Comparison of ENCODE assay signal across 1 cellular context in the genomic region with DNA sequence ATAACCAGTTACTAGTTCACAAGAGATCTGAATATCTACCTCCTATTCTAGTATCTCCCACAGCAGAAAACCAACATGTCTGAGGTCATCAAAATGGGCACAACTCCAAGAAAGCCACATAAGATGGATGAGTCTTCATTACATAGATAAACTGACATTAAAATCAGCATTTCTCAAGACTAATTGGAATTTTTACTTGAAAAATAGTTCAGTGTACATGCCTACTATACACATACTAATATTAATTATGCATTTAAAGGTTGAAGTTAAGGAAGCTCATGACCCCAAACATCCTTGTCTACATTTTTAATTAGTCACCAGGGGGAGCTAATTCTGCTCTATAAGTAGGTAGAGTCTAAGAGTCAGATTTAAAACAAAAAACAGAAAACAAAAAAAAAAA.
TF ChIP-seq lines count a peak whose summit lies in the region.

No MANE protein-coding gene starts in this region.

TF ChIP-seq in K562, 482 proteins besides CTCF, POLR2A, EP300 and RAD21 (continued from another document):
- TF ChIP-seq, protein P1, sequence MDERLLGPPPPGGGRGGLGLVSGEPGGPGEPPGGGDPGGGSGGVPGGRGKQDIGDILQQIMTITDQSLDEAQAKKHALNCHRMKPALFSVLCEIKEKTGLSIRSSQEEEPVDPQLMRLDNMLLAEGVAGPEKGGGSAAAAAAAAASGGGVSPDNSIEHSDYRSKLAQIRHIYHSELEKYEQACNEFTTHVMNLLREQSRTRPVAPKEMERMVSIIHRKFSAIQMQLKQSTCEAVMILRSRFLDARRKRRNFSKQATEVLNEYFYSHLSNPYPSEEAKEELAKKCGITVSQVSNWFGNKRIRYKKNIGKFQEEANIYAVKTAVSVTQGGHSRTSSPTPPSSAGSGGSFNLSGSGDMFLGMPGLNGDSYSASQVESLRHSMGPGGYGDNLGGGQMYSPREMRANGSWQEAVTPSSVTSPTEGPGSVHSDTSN (CRISPR knock-in tag; IDR thresholded peaks at IDR 0.05; ENCODE audit: low read depth): no peak
- TF ChIP-seq, protein P1 (tag; conservative IDR thresholded peaks at IDR 0.05; ENCODE audit: low read depth): peak; percentile 29; the same call in 1 of the 2 replicates
- TF ChIP-seq MEIS2 (IDR thresholded peaks at IDR 0.05; ENCODE audit: partially characterized antibody): peak; percentile 71
- TF ChIP-seq, protein P2, sequence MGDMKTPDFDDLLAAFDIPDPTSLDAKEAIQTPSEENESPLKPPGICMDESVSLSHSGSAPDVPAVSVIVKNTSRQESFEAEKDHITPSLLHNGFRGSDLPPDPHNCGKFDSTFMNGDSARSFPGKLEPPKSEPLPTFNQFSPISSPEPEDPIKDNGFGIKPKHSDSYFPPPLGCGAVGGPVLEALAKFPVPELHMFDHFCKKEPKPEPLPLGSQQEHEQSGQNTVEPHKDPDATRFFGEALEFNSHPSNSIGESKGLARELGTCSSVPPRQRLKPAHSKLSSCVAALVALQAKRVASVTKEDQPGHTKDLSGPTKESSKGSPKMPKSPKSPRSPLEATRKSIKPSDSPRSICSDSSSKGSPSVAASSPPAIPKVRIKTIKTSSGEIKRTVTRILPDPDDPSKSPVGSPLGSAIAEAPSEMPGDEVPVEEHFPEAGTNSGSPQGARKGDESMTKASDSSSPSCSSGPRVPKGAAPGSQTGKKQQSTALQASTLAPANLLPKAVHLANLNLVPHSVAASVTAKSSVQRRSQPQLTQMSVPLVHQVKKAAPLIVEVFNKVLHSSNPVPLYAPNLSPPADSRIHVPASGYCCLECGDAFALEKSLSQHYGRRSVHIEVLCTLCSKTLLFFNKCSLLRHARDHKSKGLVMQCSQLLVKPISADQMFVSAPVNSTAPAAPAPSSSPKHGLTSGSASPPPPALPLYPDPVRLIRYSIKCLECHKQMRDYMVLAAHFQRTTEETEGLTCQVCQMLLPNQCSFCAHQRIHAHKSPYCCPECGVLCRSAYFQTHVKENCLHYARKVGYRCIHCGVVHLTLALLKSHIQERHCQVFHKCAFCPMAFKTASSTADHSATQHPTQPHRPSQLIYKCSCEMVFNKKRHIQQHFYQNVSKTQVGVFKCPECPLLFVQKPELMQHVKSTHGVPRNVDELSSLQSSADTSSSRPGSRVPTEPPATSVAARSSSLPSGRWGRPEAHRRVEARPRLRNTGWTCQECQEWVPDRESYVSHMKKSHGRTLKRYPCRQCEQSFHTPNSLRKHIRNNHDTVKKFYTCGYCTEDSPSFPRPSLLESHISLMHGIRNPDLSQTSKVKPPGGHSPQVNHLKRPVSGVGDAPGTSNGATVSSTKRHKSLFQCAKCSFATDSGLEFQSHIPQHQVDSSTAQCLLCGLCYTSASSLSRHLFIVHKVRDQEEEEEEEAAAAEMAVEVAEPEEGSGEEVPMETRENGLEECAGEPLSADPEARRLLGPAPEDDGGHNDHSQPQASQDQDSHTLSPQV (IDR thresholded peaks at IDR 0.05): no peak
- TF ChIP-seq, protein P3, sequence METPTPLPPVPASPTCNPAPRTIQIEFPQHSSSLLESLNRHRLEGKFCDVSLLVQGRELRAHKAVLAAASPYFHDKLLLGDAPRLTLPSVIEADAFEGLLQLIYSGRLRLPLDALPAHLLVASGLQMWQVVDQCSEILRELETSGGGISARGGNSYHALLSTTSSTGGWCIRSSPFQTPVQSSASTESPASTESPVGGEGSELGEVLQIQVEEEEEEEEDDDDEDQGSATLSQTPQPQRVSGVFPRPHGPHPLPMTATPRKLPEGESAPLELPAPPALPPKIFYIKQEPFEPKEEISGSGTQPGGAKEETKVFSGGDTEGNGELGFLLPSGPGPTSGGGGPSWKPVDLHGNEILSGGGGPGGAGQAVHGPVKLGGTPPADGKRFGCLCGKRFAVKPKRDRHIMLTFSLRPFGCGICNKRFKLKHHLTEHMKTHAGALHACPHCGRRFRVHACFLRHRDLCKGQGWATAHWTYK (CRISPR knock-in tag; IDR thresholded peaks at IDR 0.05): no peak
- TF ChIP-seq EZH2 (IDR thresholded peaks at IDR 0.05; ENCODE audit: borderline replicate concordance, low read depth, low read length): no peak
- TF ChIP-seq TCF3 (CRISPR knock-in tag; IDR thresholded peaks at IDR 0.05): peak; percentile 13; the same call in 1 of the 2 replicates
- TF ChIP-seq CEBPG (CRISPR knock-in tag; IDR thresholded peaks at IDR 0.05): no peak
- no peak for TF ChIP-seq CEBPG (tag; conservative IDR thresholded peaks at IDR 0.05 in 1 of 2, IDR thresholded peaks at IDR 0.05 in 1 of 2)
- TF ChIP-seq NFIC (IDR thresholded peaks at IDR 0.05): peak; percentile 77
- 0 out of 2 replicates have a peak, but pooled peaks have one; percentile 7 for TF ChIP-seq CBFA2T3 (IDR thresholded peaks at IDR 0.05)
- TF ChIP-seq, protein P4, sequence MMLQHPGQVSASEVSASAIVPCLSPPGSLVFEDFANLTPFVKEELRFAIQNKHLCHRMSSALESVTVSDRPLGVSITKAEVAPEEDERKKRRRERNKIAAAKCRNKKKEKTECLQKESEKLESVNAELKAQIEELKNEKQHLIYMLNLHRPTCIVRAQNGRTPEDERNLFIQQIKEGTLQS (IDR thresholded peaks at IDR 0.05): peak; percentile 58; the same call in 1 of the 2 replicates
- TF ChIP-seq, protein P4 (CRISPR knock-in tag; conservative IDR thresholded peaks at IDR 0.05): no peak
- TF ChIP-seq ZNF551 (CRISPR knock-in tag; IDR thresholded peaks at IDR 0.05): no peak
- TF ChIP-seq SOX6 (IDR thresholded peaks at IDR 0.05): no peak
- 0 out of 2 replicates have a peak, but pooled peaks have one; percentile 23 for TF ChIP-seq ATF7 (IDR thresholded peaks at IDR 0.05)
